ENCODE assay signal across 1 cellular context in the genomic region with DNA sequence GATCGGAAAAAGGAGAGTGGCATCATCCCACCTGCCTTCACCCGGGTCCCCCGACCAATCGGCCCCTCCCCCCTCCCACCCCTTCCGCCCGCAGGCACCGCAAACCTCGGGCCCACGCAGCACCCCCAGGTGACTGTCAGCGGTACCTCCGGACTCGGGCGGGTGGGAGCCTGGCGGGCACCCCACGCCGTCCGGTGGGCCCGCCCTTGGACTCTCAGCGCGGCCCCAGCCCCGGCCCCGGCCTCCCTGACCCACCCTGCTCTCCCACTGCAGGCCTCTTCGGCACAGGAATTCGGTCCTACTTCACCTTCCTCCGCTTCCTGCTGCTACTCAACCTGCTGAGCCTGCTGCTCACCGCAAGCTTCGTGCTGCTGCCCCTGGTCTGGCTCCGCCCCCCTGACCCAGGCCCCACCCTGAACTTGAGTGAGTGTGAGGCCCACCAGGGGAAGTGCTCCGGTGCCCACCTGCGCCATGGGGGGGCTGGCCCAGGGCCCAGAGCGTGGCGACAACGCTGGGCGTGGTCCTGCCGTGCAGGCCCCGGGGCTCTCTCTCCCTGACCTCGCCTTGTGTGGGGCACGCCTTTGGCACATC.
TF ChIP-seq lines count a peak whose summit lies in the region.

No MANE protein-coding gene starts in this region.

TF ChIP-seq in IMR-90, 13 proteins besides CTCF, POLR2A, EP300 and RAD21:
- TF ChIP-seq CHD1 (IDR thresholded peaks at IDR 0.05; ENCODE audit: low read depth, low read length) (no peak), SMC3 (IDR thresholded peaks at IDR 0.05; ENCODE audit: low read depth, low read length) (no peak), MXI1 (IDR thresholded peaks at IDR 0.05; ENCODE audit: borderline replicate concordance, low read depth, low read length) (no peak), MAZ (IDR thresholded peaks at IDR 0.05; ENCODE audit: borderline replicate concordance, low read depth, low read length) (no peak), RFX5 (IDR thresholded peaks at IDR 0.05; ENCODE audit: low read depth, low read length) (no peak), CEBPB (IDR thresholded peaks at IDR 0.05; ENCODE audit: low read depth, low read length) (no peak), RCOR1 (IDR thresholded peaks at IDR 0.05; ENCODE audit: insufficient replicate concordance, low read length) (no peak), FOS (IDR thresholded peaks at IDR 0.05; ENCODE audit: low read depth, low read length) (no peak)
- TF ChIP-seq, protein P1, sequence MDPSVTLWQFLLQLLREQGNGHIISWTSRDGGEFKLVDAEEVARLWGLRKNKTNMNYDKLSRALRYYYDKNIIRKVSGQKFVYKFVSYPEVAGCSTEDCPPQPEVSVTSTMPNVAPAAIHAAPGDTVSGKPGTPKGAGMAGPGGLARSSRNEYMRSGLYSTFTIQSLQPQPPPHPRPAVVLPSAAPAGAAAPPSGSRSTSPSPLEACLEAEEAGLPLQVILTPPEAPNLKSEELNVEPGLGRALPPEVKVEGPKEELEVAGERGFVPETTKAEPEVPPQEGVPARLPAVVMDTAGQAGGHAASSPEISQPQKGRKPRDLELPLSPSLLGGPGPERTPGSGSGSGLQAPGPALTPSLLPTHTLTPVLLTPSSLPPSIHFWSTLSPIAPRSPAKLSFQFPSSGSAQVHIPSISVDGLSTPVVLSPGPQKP (IDR thresholded peaks at IDR 0.05; ENCODE audit: borderline replicate concordance, low read depth, low read length): no peak
- TF ChIP-seq, protein P2, sequence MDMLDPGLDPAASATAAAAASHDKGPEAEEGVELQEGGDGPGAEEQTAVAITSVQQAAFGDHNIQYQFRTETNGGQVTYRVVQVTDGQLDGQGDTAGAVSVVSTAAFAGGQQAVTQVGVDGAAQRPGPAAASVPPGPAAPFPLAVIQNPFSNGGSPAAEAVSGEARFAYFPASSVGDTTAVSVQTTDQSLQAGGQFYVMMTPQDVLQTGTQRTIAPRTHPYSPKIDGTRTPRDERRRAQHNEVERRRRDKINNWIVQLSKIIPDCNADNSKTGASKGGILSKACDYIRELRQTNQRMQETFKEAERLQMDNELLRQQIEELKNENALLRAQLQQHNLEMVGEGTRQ (IDR thresholded peaks at IDR 0.05; ENCODE audit: low read depth, low read length): no peak
